35 cellular contexts compared by ENCODE assay signal in the genomic region with DNA sequence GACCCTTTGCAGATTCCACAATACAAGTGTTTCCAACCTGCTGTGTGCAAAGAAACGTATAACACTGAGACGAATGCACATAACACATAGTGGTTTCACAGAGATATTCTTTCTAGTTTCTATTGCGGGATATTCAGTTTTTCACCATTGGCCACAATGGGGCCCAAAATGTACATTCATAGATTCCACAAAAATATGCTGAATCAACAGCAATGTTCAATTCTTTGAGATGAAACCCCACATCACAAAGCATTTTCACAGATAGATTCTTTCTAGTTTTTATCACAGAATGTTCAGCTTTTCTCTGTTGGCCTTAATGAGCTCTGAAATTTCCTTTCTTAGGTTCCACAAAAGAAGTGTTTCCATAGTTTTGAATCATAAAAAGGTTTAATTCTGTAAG.
"Had no signal": no experiment of that assay in that cellular context is flagged by ENCODE, and none has a peak within 500 bp of the region (broad histone marks: within the 10 kb centered on the region; RNA-seq: fewer than 3 reads in every experiment).

No MANE protein-coding gene starts in this region.

- H3K4me3 ChIP-seq: MG63 had no signal

- H3K36me3 ChIP-seq: MG63 had no signal

- H3K9me3 ChIP-seq: MG63 had no signal

- H3K27me3 ChIP-seq: MG63 had no signal

- DNase-seq: Karpas-422, Kasumi-1, MG63, MM.1S, MV-4-11, NCI-H1048, NCI-H1092, NCI-H1092 treated with DMSO at 0.1 percent for 48 hours, NCI-H1105, NCI-H1105 treated with DMSO at 0.1 percent for 48 hours, NCI-H1417, NCI-H1417 treated with DMSO at 0.1 percent for 48 hours, NCI-H1436, NCI-H1436 treated with DMSO at 0.1 percent for 48 hours, NCI-H146, NCI-H1694, NCI-H1694 treated with DMSO at 0.1 percent for 48 hours, NCI-H187, NCI-H187 treated with DMSO at 0.1 percent for 48 hours, NCI-H1930, NCI-H2029, NCI-H2029 treated with DMSO at 0.1 percent for 48 hours, NCI-H2081, NCI-H2081 treated with DMSO at 0.1 percent for 48 hours, NCI-H2107, NCI-H2171, NCI-H2171 treated with DMSO at 0.1 percent for 48 hours, NCI-H2227 treated with DMSO at 0.1 percent for 48 hours, NCI-H226, NCI-H345, NCI-H446, NCI-H446 treated with DMSO at 0.1 percent for 48 hours, NCI-H510A, NCI-H510A treated with DMSO at 0.1 percent for 48 hours, NCI-H524 had no signal
